In the genomic region with DNA sequence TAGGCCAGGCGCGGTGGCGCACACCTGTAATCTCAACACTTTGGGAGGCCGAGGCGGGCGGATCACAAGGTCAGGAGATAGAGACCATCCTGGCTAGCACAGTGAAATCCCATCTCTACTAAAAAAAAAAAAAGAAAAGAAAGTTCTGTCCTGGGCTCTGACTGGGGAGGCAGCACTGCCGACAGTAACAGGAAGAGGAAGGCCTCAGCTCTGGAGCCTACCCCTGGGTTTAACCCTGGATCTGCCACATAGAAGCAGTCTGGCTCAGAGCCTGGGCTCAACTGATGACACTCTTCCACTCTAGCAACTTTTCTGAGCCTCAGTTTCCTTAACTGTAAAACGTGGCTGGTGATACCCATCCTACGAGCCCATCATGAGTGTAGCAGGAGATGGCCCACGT, we compare ENCODE assay signal across 30 cellular contexts.
DNase-seq lines count a peak whose midpoint lies in the region; ATAC-seq and TF ChIP-seq lines count a peak whose summit lies in the region.
"Had no signal": no experiment of that assay in that cellular context is flagged by ENCODE, and none has a peak within 500 bp of the region (broad histone marks: within the 10 kb centered on the region; RNA-seq: fewer than 3 reads in every experiment).

No MANE protein-coding gene starts in this region.

- H3K27me3 ChIP-seq in gastroesophageal sphincter (no peaks in the 10 kb centered on the region), stomach smooth muscle (ENCODE audit: control insufficient read depth in 1 of 2, insufficient read depth in 2 of 2, low read length in 2 of 2) (no peaks in the 10 kb centered on the region)
- H3K27me3 ChIP-seq: esophagus squamous epithelium, upper lobe of right lung had no signal

- no peaks in the 10 kb centered on the region for H3K27me3 Mint-ChIP-seq in activated T-cell treated with anti-CD3 and anti-CD28 coated beads, Interleukin-2, amount 50 U/mL, for 24 hours
- no peaks in the 10 kb centered on the region for H3K27me3 Mint-ChIP-seq in T-cell
- H3K27me3 Mint-ChIP-seq in stimulated activated memory B cell treated with anti-CD40 and anti-IgM and Interleukin-4, amounts not matched to agents 10 μg/mL and 1 μg/mL and 100 μg/mL, for 72 hours: peaks cover 27% of the 10 kb centered on the region

- H3K36me3 Mint-ChIP-seq in activated T-cell treated with anti-CD3 and anti-CD28 coated beads, Interleukin-2, amount 50 U/mL, for 24 hours (ENCODE audit: low read depth): peaks cover 67% of the 10 kb centered on the region
- peaks cover 37% of the 10 kb centered on the region for H3K36me3 Mint-ChIP-seq in T-cell
- H3K36me3 Mint-ChIP-seq in stimulated activated memory B cell treated with anti-CD40 and anti-IgM and Interleukin-4, amounts not matched to agents 10 μg/mL and 1 μg/mL and 100 μg/mL, for 72 hours: no peaks in the 10 kb centered on the region

- CTCF ChIA-PET in T-cell (lab: Charles Lee): interaction anchor here in 1 of 2 donors (0.7 kb wide), 1 partner anchor 528 kb away, joined by 6 read pairs; no protein-coding TSS in a partner anchor

- WGBS in gastroesophageal sphincter (ENCODE audit: low coverage in 1 of 2), 2 donors: 53 to 81% methylated on average over 4 to 10 of the region's 10 CpGs

- peaks cover 34% of the 10 kb centered on the region for H3K4me1 Mint-ChIP-seq in activated T-cell treated with anti-CD3 and anti-CD28 coated beads, Interleukin-2, amount 50 U/mL, for 24 hours (ENCODE audit: low read depth)
- peaks cover 35 to 61% (median 58%) of the 10 kb centered on the region in 3 donors for H3K4me1 Mint-ChIP-seq in T-cell
- no peaks in the 10 kb centered on the region for H3K4me1 Mint-ChIP-seq in stimulated activated memory B cell treated with anti-CD40 and anti-IgM and Interleukin-4, amounts not matched to agents 10 μg/mL and 1 μg/mL and 100 μg/mL, for 72 hours
- H3K4me1 Mint-ChIP-seq: B cell had no signal

- H3K4me3 ChIP-seq in gastroesophageal sphincter (no peak overlapping the region), stomach smooth muscle (ENCODE audit: low read length in 2 of 2) (peak overlapping the region in 1 of 2 donors; percentile 8)
- H3K4me3 ChIP-seq: A549, esophagus squamous epithelium, PC-9, upper lobe of right lung had no signal

- TF ChIP-seq POLR2A in gastroesophageal sphincter (IDR thresholded peaks at IDR 0.05): no peak

- TF ChIP-seq CTCF in gastroesophageal sphincter (IDR thresholded peaks at IDR 0.05): no peak

- peaks cover 2% of the 10 kb centered on the region for H3K9me3 Mint-ChIP-seq in activated T-cell treated with anti-CD3 and anti-CD28 coated beads, Interleukin-2, amount 50 U/mL, for 24 hours
- H3K9me3 Mint-ChIP-seq in T-cell: no peaks in the 10 kb centered on the region
- H3K9me3 Mint-ChIP-seq in stimulated activated memory B cell treated with anti-CD40 and anti-IgM and Interleukin-4, amounts not matched to agents 10 μg/mL and 1 μg/mL and 100 μg/mL, for 72 hours: peaks cover 5% of the 10 kb centered on the region
- H3K9me3 Mint-ChIP-seq: activated T-cell treated with anti-CD3 and anti-CD28 coated beads, Interleukin-2, amount 50 U/mL, for 4 hours; mesothelial cell of epicardium; nephron had no signal

- POLR2A ChIA-PET in T-cell (lab: Charles Lee): no interaction called here

- ATAC-seq in T-cell (replicated peaks in 1 of 4): peak; percentile 57 to 82 (median 70)
- ATAC-seq in gastroesophageal sphincter: no peak
- ATAC-seq in stimulated activated memory B cell treated with anti-CD40 and anti-IgM and Interleukin-4, amounts not matched to agents 10 μg/mL and 1 μg/mL and 100 μg/mL, for 72 hours: no peak
- ATAC-seq: A549; activated CD4-positive, CD25-positive, alpha-beta regulatory T cell treated with anti-CD3 and anti-CD28 coated beads, Interleukin-2, amount 50 U/mL, for 24 hours; activated T-cell treated with anti-CD3 and anti-CD28 coated beads, Interleukin-2, amount 50 U/mL, for 4 hours; left ventricle myocardium superior; sciatic nerve; upper lobe of right lung had no signal

- DNase-seq in activated T-cell treated with anti-CD3 and anti-CD28 coated beads, Interleukin-2, amount 50 U/mL, for 24 hours: no peak
- DNase-seq in activated T-cell treated with anti-CD3 and anti-CD28 coated beads for 4 hours (no peak), T-cell (peak in 3 of 34 experiments; percentile 12 to 17 (median 15)), activated gamma-delta T cell treated with Interleukin-2 at 50 U/mL for 16 hours (no peak), NCI-H146 treated with DMSO at 0.1 percent for 48 hours (lab: John Stamatoyannopoulos, UW; ENCODE audit: unreplicated experiment) (no peak)
- DNase-seq: activated T-cell treated with anti-CD3 and anti-CD28 coated beads, Interleukin-2, amount 50 U/mL, for 4 hours; Caco-2; esophagus squamous epithelium; GOT3; hypothalamus; left ventricle myocardium superior; MV-4-11; NCI-H1694; NCI-H2171; NCI-H510A treated with DMSO at 0.1 percent for 48 hours; NK-92 treated with Interleukin-12 subunit alpha and Interleukin-12 subunit beta, amount 100 ng/mL, for 24 hours; PC-9; SHP77 treated with DMSO at 0.1 percent for 48 hours; stimulated activated CD4-positive, alpha-beta T cell treated with anti-CD3 and anti-CD28 coated beads, Interleukin-15, amount 100 ng/mL, for 24 hours; SW 1271; upper lobe of right lung had no signal

- H3K4me3 Mint-ChIP-seq in activated T-cell treated with anti-CD3 and anti-CD28 coated beads, Interleukin-2, amount 50 U/mL, for 24 hours: no peak overlapping the region
- peak overlapping the region in 1 of 3 donors; percentile 40 for H3K4me3 Mint-ChIP-seq in T-cell
- H3K4me3 Mint-ChIP-seq in stimulated activated memory B cell treated with anti-CD40 and anti-IgM and Interleukin-4, amounts not matched to agents 10 μg/mL and 1 μg/mL and 100 μg/mL, for 72 hours: no peak overlapping the region
- H3K4me3 Mint-ChIP-seq: activated T-cell treated with anti-CD3 and anti-CD28 coated beads, Interleukin-2, amount 50 U/mL, for 4 hours; B cell; mesothelial cell of epicardium; nephron had no signal

- no peak for TF ChIP-seq EP300 in gastroesophageal sphincter (IDR thresholded peaks at IDR 0.05)

- H3K9me3 ChIP-seq in gastroesophageal sphincter (no peaks in the 10 kb centered on the region), stomach smooth muscle (ENCODE audit: control insufficient read depth in 2 of 2, low read length in 2 of 2) (no peaks in the 10 kb centered on the region)
- H3K9me3 ChIP-seq: A549, Caco-2, esophagus squamous epithelium, upper lobe of right lung had no signal

- peaks cover 14 to 100% (median 37%) of the 10 kb centered on the region in 3 donors for H3K4me1 ChIP-seq in gastroesophageal sphincter
- H3K4me1 ChIP-seq in stomach smooth muscle (ENCODE audit: control insufficient read depth, insufficient read depth, low read length): peaks cover 86% of the 10 kb centered on the region
- H3K4me1 ChIP-seq: Caco-2 had no signal

- peak overlapping the region; percentile 67 to 99 (median 94) for H3K27ac ChIP-seq in gastroesophageal sphincter
- peak overlapping the region; percentile 95 for H3K27ac ChIP-seq in stomach smooth muscle (ENCODE audit: low read length)
- H3K27ac ChIP-seq: A549, PC-9, upper lobe of right lung had no signal

- H3K27ac Mint-ChIP-seq in activated T-cell treated with anti-CD3 and anti-CD28 coated beads, Interleukin-2, amount 50 U/mL, for 24 hours: peak overlapping the region; percentile 57
- H3K27ac Mint-ChIP-seq in T-cell: peak overlapping the region; percentile 29 to 42
- no peak overlapping the region for H3K27ac Mint-ChIP-seq in stimulated activated memory B cell treated with anti-CD40 and anti-IgM and Interleukin-4, amounts not matched to agents 10 μg/mL and 1 μg/mL and 100 μg/mL, for 72 hours
- H3K27ac Mint-ChIP-seq: B cell, mesothelial cell of epicardium had no signal

- no peak overlapping the region for H3K9ac ChIP-seq in stomach smooth muscle (ENCODE audit: low read length in 2 of 2)

- H3K36me3 ChIP-seq in gastroesophageal sphincter (peaks cover 0 to 58% of the 10 kb centered on the region in 2 donors), stomach smooth muscle (ENCODE audit: control insufficient read depth in 2 of 2, insufficient read depth in 2 of 2, low read length in 2 of 2) (peaks cover 34 to 45% of the 10 kb centered on the region in 2 donors)

Comparison
In these comparisons a context has a peak if more than half of its experiments do, and no peak if none do; other contexts are left out.
1. ATAC-seq: peak in T-cell (4 of 4); none in gastroesophageal sphincter (single experiment) and stimulated activated memory B cell treated with anti-CD40 and anti-IgM and Interleukin-4, amounts not matched to agents 10 μg/mL and 1 μg/mL and 100 μg/mL, for 72 hours (single experiment).